ENCODE assay signal across 35 cellular contexts in the genomic region with DNA sequence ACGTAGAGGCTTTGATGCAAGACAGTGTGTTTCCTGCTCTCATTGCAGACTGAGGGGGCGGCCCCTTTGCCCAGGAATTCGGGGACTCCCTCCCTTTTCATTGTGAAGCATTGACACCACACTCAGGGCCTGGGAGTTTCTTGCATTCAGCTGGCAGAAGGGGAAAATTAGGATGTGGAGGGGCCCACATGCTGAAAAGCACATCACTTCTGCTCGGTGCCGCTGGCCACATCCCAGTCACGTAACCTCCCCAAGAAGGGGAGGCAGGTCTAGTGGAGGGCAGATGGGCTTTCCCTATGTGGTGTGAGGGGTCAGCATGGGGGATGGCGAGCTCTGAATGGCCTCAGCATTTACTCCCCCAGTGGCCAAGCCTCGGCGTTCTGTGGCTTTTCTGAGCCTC.
"Had no signal": no experiment of that assay in that cellular context is flagged by ENCODE, and none has a peak within 500 bp of the region (broad histone marks: within the 10 kb centered on the region; RNA-seq: fewer than 3 reads in every experiment).

No MANE protein-coding gene starts in this region.

- H3K9me3 Mint-ChIP-seq: activated CD4-positive, alpha-beta T cell treated with anti-CD3 and anti-CD28 coated beads, Interleukin-2, amount 10 ng/mL, durations not matched to agents 24 days and 14 days had no signal

- H3K27ac ChIP-seq: adrenal gland, body of pancreas, esophagus muscularis mucosa, foreskin keratinocyte, gastrocnemius medialis, heart left ventricle had no signal

- H3K27ac Mint-ChIP-seq: activated CD4-positive, alpha-beta memory T cell treated with anti-CD3 and anti-CD28 coated beads for 36 hours; activated CD4-positive, alpha-beta T cell treated with anti-CD3 and anti-CD28 coated beads for 36 hours; activated CD8-positive, alpha-beta memory T cell treated with anti-CD3 and anti-CD28 coated beads, Interleukin-2, amount 10 ng/mL, durations not matched to agents 7 days and 5 days; activated CD8-positive, alpha-beta T cell treated with anti-CD3 and anti-CD28 coated beads, Interleukin-2, amount 10 ng/mL, durations not matched to agents 7 days and 5 days; activated naive CD4-positive, alpha-beta T cell treated with anti-CD3 and anti-CD28 coated beads for 36 hours; activated naive CD4-positive, alpha-beta T cell treated with anti-CD3 and anti-CD28 coated beads, Interleukin-2, amount 50 U/mL, for 24 hours; activated naive CD8-positive, alpha-beta T cell treated with anti-CD3 and anti-CD28 coated beads for 36 hours; activated naive CD8-positive, alpha-beta T cell treated with anti-CD3 and anti-CD28 coated beads, Interleukin-2, amount 50 U/mL, for 24 hours; activated T-helper 1 cell treated with anti-CD3 and anti-CD28 coated beads, Interleukin-12 subunit alpha, Interleukin-12 subunit beta, Interleukin-2, Interleukin-4 antibody, amounts not matched to agents 30 ng/mL and 10 ng/mL and 1 ng/mL, durations not matched to agents 14 hours and 24 hours and 36 hours; activated T-helper 2 cell treated with anti-CD3 and anti-CD28 coated beads, Interferon-gamma antibody, Interleukin-2, Interleukin-4, amounts not matched to agents 10 μg/mL and 5 μg/mL and 100 μg/mL, durations not matched to agents 14 hours and 24 hours and 36 hours; effector memory CD8-positive, alpha-beta T cell; T-helper 1 cell treated with Interleukin-12 subunit alpha and Interleukin-12 subunit beta and Interleukin-4 antibody, amounts not matched to agents 30 μg/mL and 1 μg/mL, for 36 hours; T-helper 2 cell treated with Interferon-gamma antibody and Interleukin-4, amounts not matched to agents 5 μg/mL and 100 μg/mL, for 36 hours had no signal

- H3K36me3 Mint-ChIP-seq: activated CD4-positive, alpha-beta memory T cell treated with anti-CD3 and anti-CD28 coated beads for 36 hours; activated CD8-positive, alpha-beta memory T cell treated with anti-CD3 and anti-CD28 coated beads, Interleukin-2, amount 10 ng/mL, durations not matched to agents 7 days and 5 days; activated naive CD4-positive, alpha-beta T cell treated with anti-CD3 and anti-CD28 coated beads, Interleukin-2, amount 50 U/mL, for 24 hours; activated naive CD8-positive, alpha-beta T cell treated with anti-CD3 and anti-CD28 coated beads for 36 hours had no signal

- H3K27me3 ChIP-seq: adrenal gland, body of pancreas, esophagus muscularis mucosa, foreskin keratinocyte, gastrocnemius medialis, heart left ventricle had no signal

- DNase-seq: activated CD4-positive, alpha-beta memory T cell treated with anti-CD3 and anti-CD28 coated beads for 36 hours; activated CD4-positive, alpha-beta T cell treated with anti-CD3 and anti-CD28 coated beads for 36 hours; activated CD4-positive, alpha-beta T cell treated with anti-CD3 and anti-CD28 coated beads, Interleukin-2, amount 10 ng/mL, durations not matched to agents 24 days and 14 days; activated CD4-positive, CD25-positive, alpha-beta regulatory T cell; activated CD4-positive, CD25-positive, alpha-beta regulatory T cell treated with anti-CD3 and anti-CD28 coated beads, Interleukin-2, amount 50 U/mL, for 72 hours; activated CD8-positive, alpha-beta memory T cell treated with anti-CD3 and anti-CD28 coated beads, Interleukin-2, amount 10 ng/mL, durations not matched to agents 7 days and 5 days; activated CD8-positive, alpha-beta memory T cell treated with anti-CD3 and anti-CD28 coated beads, Interleukin-2, amount 50 U/mL, for 4 hours; activated CD8-positive, alpha-beta T cell treated with anti-CD3 and anti-CD28 coated beads, Interleukin-2, amount 10 ng/mL, durations not matched to agents 7 days and 5 days; activated effector memory CD4-positive, alpha-beta T cell treated with anti-CD3 and anti-CD28 coated beads, Interleukin-2, amount 50 U/mL, for 16 hours; activated naive CD4-positive, alpha-beta T cell treated with anti-CD3 and anti-CD28 coated beads for 36 hours; activated naive CD8-positive, alpha-beta T cell treated with anti-CD3 and anti-CD28 coated beads for 36 hours; activated naive CD8-positive, alpha-beta T cell treated with anti-CD3 and anti-CD28 coated beads, Interleukin-2, amount 50 U/mL, for 24 hours; activated T-cell treated with anti-CD3 and anti-CD28 coated beads, Interleukin-2, amount 50 U/mL, for 1 hour; activated T-cell treated with anti-CD3 and anti-CD28 coated beads, Interleukin-2, amount 50 U/mL, for 48 hours; adrenal gland; amygdala; body of pancreas; caudate nucleus; cortex of kidney; dermis blood vessel endothelial cell; effector CD4-positive, alpha-beta T cell; effector memory CD8-positive, alpha-beta T cell; erythroblast; foreskin keratinocyte; gastrocnemius medialis; glutamatergic neuron; heart left ventricle; T1000 had no signal

- ATAC-seq: activated CD4-positive, alpha-beta T cell treated with anti-CD3 and anti-CD28 coated beads for 36 hours; activated CD8-positive, alpha-beta memory T cell treated with anti-CD3 and anti-CD28 coated beads, Interleukin-2, amount 10 ng/mL, durations not matched to agents 7 days and 5 days; activated CD8-positive, alpha-beta T cell treated with anti-CD3 and anti-CD28 coated beads, Interleukin-2, amount 10 ng/mL, durations not matched to agents 7 days and 5 days; activated naive CD8-positive, alpha-beta T cell treated with anti-CD3 and anti-CD28 coated beads, Interleukin-2, amount 50 U/mL, for 24 hours; body of pancreas; effector memory CD8-positive, alpha-beta T cell; foreskin keratinocyte; gastrocnemius medialis; heart left ventricle had no signal

- H3K4me1 ChIP-seq: adrenal gland, body of pancreas, esophagus muscularis mucosa, foreskin keratinocyte, gastrocnemius medialis, heart left ventricle had no signal

- H3K4me3 Mint-ChIP-seq: activated CD4-positive, alpha-beta memory T cell treated with anti-CD3 and anti-CD28 coated beads for 36 hours; activated CD4-positive, alpha-beta T cell treated with anti-CD3 and anti-CD28 coated beads for 36 hours; activated CD4-positive, alpha-beta T cell treated with anti-CD3 and anti-CD28 coated beads, Interleukin-2, amount 10 ng/mL, durations not matched to agents 24 days and 14 days; activated CD8-positive, alpha-beta memory T cell treated with anti-CD3 and anti-CD28 coated beads, Interleukin-2, amount 10 ng/mL, durations not matched to agents 7 days and 5 days; activated CD8-positive, alpha-beta T cell treated with anti-CD3 and anti-CD28 coated beads, Interleukin-2, amount 10 ng/mL, durations not matched to agents 7 days and 5 days; activated naive CD4-positive, alpha-beta T cell treated with anti-CD3 and anti-CD28 coated beads for 36 hours; activated naive CD4-positive, alpha-beta T cell treated with anti-CD3 and anti-CD28 coated beads, Interleukin-2, amount 50 U/mL, for 24 hours; activated naive CD8-positive, alpha-beta T cell treated with anti-CD3 and anti-CD28 coated beads for 36 hours; activated naive CD8-positive, alpha-beta T cell treated with anti-CD3 and anti-CD28 coated beads, Interleukin-2, amount 50 U/mL, for 24 hours; activated T-helper 1 cell treated with anti-CD3 and anti-CD28 coated beads, Interleukin-12 subunit alpha, Interleukin-12 subunit beta, Interleukin-2, Interleukin-4 antibody, amounts not matched to agents 30 ng/mL and 10 ng/mL and 1 ng/mL, durations not matched to agents 14 hours and 24 hours and 36 hours; effector memory CD8-positive, alpha-beta T cell; T-helper 1 cell treated with Interleukin-12 subunit alpha and Interleukin-12 subunit beta and Interleukin-4 antibody, amounts not matched to agents 30 μg/mL and 1 μg/mL, for 36 hours; T-helper 2 cell treated with Interferon-gamma antibody and Interleukin-4, amounts not matched to agents 5 μg/mL and 100 μg/mL, for 36 hours had no signal

- H3K9me3 ChIP-seq: adrenal gland, gastrocnemius medialis had no signal

- FAIRE-seq: colon had no signal

- H3K4me3 ChIP-seq: adrenal gland, body of pancreas, esophagus muscularis mucosa, gastrocnemius medialis, heart left ventricle had no signal

- H3K27me3 Mint-ChIP-seq: activated CD4-positive, alpha-beta memory T cell treated with anti-CD3 and anti-CD28 coated beads for 36 hours; activated CD4-positive, alpha-beta T cell treated with anti-CD3 and anti-CD28 coated beads, Interleukin-2, amount 10 ng/mL, durations not matched to agents 24 days and 14 days; activated naive CD4-positive, alpha-beta T cell treated with anti-CD3 and anti-CD28 coated beads, Interleukin-2, amount 50 U/mL, for 24 hours; activated naive CD8-positive, alpha-beta T cell treated with anti-CD3 and anti-CD28 coated beads for 36 hours had no signal

- H3K36me3 ChIP-seq: adrenal gland, esophagus muscularis mucosa, gastrocnemius medialis, heart left ventricle had no signal

- H3K4me1 Mint-ChIP-seq: activated CD4-positive, alpha-beta T cell treated with anti-CD3 and anti-CD28 coated beads for 36 hours; activated CD4-positive, alpha-beta T cell treated with anti-CD3 and anti-CD28 coated beads, Interleukin-2, amount 10 ng/mL, durations not matched to agents 24 days and 14 days; activated CD8-positive, alpha-beta memory T cell treated with anti-CD3 and anti-CD28 coated beads, Interleukin-2, amount 10 ng/mL, durations not matched to agents 7 days and 5 days; activated naive CD4-positive, alpha-beta T cell treated with anti-CD3 and anti-CD28 coated beads, Interleukin-2, amount 50 U/mL, for 24 hours; activated naive CD8-positive, alpha-beta T cell treated with anti-CD3 and anti-CD28 coated beads for 36 hours; activated naive CD8-positive, alpha-beta T cell treated with anti-CD3 and anti-CD28 coated beads, Interleukin-2, amount 50 U/mL, for 24 hours had no signal
